ENCODE assay signal across 25 cellular contexts in genomic region chr5:106780355-106780754, GRCh38.
"Had no signal": no experiment of that assay in that cellular context is flagged by ENCODE, and none has a peak within 500 bp of the region (broad histone marks: within the 10 kb centered on the region; RNA-seq: fewer than 3 reads in every experiment).

No MANE protein-coding gene starts in this region.

- DNase-seq: activated CD4-positive, alpha-beta T cell treated with anti-CD3 and anti-CD28 coated beads for 36 hours; activated CD4-positive, CD25-positive, alpha-beta regulatory T cell; activated CD8-positive, alpha-beta memory T cell treated with anti-CD3 and anti-CD28 coated beads, Interleukin-2, amount 10 ng/mL, durations not matched to agents 7 days and 5 days; activated CD8-positive, alpha-beta T cell treated with anti-CD3 and anti-CD28 coated beads, Interleukin-2, amount 10 ng/mL, durations not matched to agents 7 days and 5 days; activated naive CD4-positive, alpha-beta T cell; activated T-cell treated with anti-CD3 and anti-CD28 coated beads, Interleukin-2, amount 50 U/mL, for 72 hours; dermis blood vessel endothelial cell; effector CD4-positive, alpha-beta T cell; erythroblast; gastrocnemius medialis; glutamatergic neuron; left ventricle myocardium superior; nephron progenitor cell; ovary; retina; stimulated activated CD4-positive, alpha-beta T cell treated with anti-CD3 and anti-CD28 coated beads, Interleukin-12 subunit alpha, Interleukin-12 subunit beta, amount 100 ng/mL, for 4 hours; stimulated activated CD4-positive, alpha-beta T cell treated with anti-CD3 and anti-CD28 coated beads, Interleukin-4, amount 100 ng/mL, for 1 hour; substantia nigra; T-cell had no signal

- H3K4me3 ChIP-seq: gastrocnemius medialis, ovary, skin epidermis had no signal

- H3K36me3 Mint-ChIP-seq: activated CD8-positive, alpha-beta memory T cell treated with anti-CD3 and anti-CD28 coated beads, Interleukin-2, amount 10 ng/mL, durations not matched to agents 7 days and 5 days; activated naive CD4-positive, alpha-beta T cell treated with anti-CD3 and anti-CD28 coated beads, Interleukin-2, amount 50 U/mL, for 72 hours; stimulated activated effector memory CD8-positive, alpha-beta T cell treated with anti-CD3 and anti-CD28 coated beads, Interleukin-12 subunit alpha, Interleukin-12 subunit beta, amount 100 ng/mL, for 72 hours; T-cell had no signal

- H3K9me3 ChIP-seq: gastrocnemius medialis, ovary had no signal

- H3K27ac ChIP-seq: gastrocnemius medialis, ovary, skin epidermis had no signal

- H3K4me1 Mint-ChIP-seq: activated CD4-positive, alpha-beta T cell treated with anti-CD3 and anti-CD28 coated beads for 36 hours; activated CD8-positive, alpha-beta memory T cell treated with anti-CD3 and anti-CD28 coated beads, Interleukin-2, amount 10 ng/mL, durations not matched to agents 7 days and 5 days; nephron progenitor cell; stimulated activated effector memory CD8-positive, alpha-beta T cell treated with anti-CD3 and anti-CD28 coated beads, Interleukin-12 subunit alpha, Interleukin-12 subunit beta, amount 100 ng/mL, for 72 hours; T-cell had no signal

- ATAC-seq: activated CD4-positive, alpha-beta T cell treated with anti-CD3 and anti-CD28 coated beads for 36 hours; activated CD8-positive, alpha-beta memory T cell treated with anti-CD3 and anti-CD28 coated beads, Interleukin-2, amount 10 ng/mL, durations not matched to agents 7 days and 5 days; activated CD8-positive, alpha-beta T cell treated with anti-CD3 and anti-CD28 coated beads, Interleukin-2, amount 10 ng/mL, durations not matched to agents 7 days and 5 days; activated naive CD4-positive, alpha-beta T cell treated with anti-CD3 and anti-CD28 coated beads, Interleukin-2, amount 50 U/mL, for 72 hours; activated T-cell treated with anti-CD3 and anti-CD28 coated beads, Interleukin-2, amount 50 U/mL, for 72 hours; gastrocnemius medialis; left ventricle myocardium superior; sciatic nerve; stimulated activated effector memory CD8-positive, alpha-beta T cell treated with anti-CD3 and anti-CD28 coated beads, Interleukin-12 subunit alpha, Interleukin-12 subunit beta, amount 100 ng/mL, for 72 hours; T-cell had no signal

- H3K27me3 Mint-ChIP-seq: activated CD4-positive, alpha-beta T cell treated with anti-CD3 and anti-CD28 coated beads for 36 hours; activated CD8-positive, alpha-beta memory T cell treated with anti-CD3 and anti-CD28 coated beads, Interleukin-2, amount 10 ng/mL, durations not matched to agents 7 days and 5 days; progenitor cell of endocrine pancreas; stimulated activated naive CD8-positive, alpha-beta T cell treated with anti-CD3 and anti-CD28 coated beads, Interleukin-15, Interleukin-2, amounts not matched to agents 100 ng/mL and 50 ng/mL, for 24 hours; T-cell had no signal

- H3K9me3 Mint-ChIP-seq: stimulated activated naive CD8-positive, alpha-beta T cell treated with anti-CD3 and anti-CD28 coated beads, Interleukin-15, Interleukin-2, amounts not matched to agents 100 ng/mL and 50 ng/mL, for 24 hours had no signal

- H3K4me1 ChIP-seq: gastrocnemius medialis had no signal

- H3K4me3 Mint-ChIP-seq: activated CD4-positive, alpha-beta T cell treated with anti-CD3 and anti-CD28 coated beads for 36 hours; activated CD8-positive, alpha-beta memory T cell treated with anti-CD3 and anti-CD28 coated beads, Interleukin-2, amount 10 ng/mL, durations not matched to agents 7 days and 5 days; activated CD8-positive, alpha-beta T cell treated with anti-CD3 and anti-CD28 coated beads, Interleukin-2, amount 10 ng/mL, durations not matched to agents 7 days and 5 days; activated T-cell treated with anti-CD3 and anti-CD28 coated beads, Interleukin-2, amount 50 U/mL, for 72 hours; nephron progenitor cell; stimulated activated effector memory CD8-positive, alpha-beta T cell treated with anti-CD3 and anti-CD28 coated beads, Interleukin-12 subunit alpha, Interleukin-12 subunit beta, amount 100 ng/mL, for 72 hours; stimulated activated naive CD8-positive, alpha-beta T cell treated with anti-CD3 and anti-CD28 coated beads, Interleukin-15, Interleukin-2, amounts not matched to agents 100 ng/mL and 50 ng/mL, for 24 hours; T-cell had no signal

- H3K36me3 ChIP-seq: gastrocnemius medialis, ovary had no signal

- H3K27me3 ChIP-seq: gastrocnemius medialis, ovary had no signal

- H3K27ac Mint-ChIP-seq: activated CD4-positive, alpha-beta T cell treated with anti-CD3 and anti-CD28 coated beads for 36 hours; activated CD8-positive, alpha-beta memory T cell treated with anti-CD3 and anti-CD28 coated beads, Interleukin-2, amount 10 ng/mL, durations not matched to agents 7 days and 5 days; activated CD8-positive, alpha-beta T cell treated with anti-CD3 and anti-CD28 coated beads, Interleukin-2, amount 10 ng/mL, durations not matched to agents 7 days and 5 days; activated naive CD4-positive, alpha-beta T cell treated with anti-CD3 and anti-CD28 coated beads, Interleukin-2, amount 50 U/mL, for 72 hours; activated T-cell treated with anti-CD3 and anti-CD28 coated beads, Interleukin-2, amount 50 U/mL, for 72 hours; nephron progenitor cell; progenitor cell of endocrine pancreas; stimulated activated effector memory CD8-positive, alpha-beta T cell treated with anti-CD3 and anti-CD28 coated beads, Interleukin-12 subunit alpha, Interleukin-12 subunit beta, amount 100 ng/mL, for 72 hours; stimulated activated naive CD8-positive, alpha-beta T cell treated with anti-CD3 and anti-CD28 coated beads, Interleukin-15, Interleukin-2, amounts not matched to agents 100 ng/mL and 50 ng/mL, for 24 hours; T-cell had no signal
